Comparison of ENCODE assay signal across 2 cellular contexts in the genomic region with DNA sequence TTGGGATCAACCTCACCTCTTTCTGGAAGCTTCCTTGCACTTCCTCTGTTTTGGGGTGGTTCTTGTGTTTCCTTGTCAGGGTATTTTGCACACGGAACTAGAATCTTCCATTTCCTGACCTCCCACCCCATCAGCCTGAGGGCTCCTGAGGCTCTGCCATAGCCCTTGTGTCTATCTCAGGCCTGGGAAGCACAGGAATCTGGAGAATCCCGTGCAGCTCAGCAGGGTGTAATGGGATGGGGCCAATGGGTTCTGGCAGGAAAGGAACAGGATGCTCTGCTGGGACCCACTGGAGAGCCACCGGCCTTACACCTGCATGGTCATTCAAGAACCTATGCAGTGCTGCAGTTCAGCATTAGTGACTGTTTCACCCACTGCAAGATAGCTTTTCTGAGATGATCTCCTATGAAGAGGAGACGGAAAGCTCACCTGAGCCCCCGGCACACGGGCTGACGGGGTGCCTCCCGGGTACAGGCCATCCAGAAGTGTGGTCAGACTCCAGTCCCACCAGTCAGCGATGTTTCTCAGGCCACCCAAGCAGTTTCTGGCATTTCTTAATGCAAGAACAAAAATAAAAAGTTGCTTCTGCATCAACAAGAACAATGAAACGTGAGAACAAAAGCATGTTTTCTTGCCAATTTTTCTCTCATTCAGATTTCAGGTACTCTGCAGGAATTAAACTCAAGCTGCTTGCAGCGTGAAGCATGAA.
TF ChIP-seq lines count a peak whose summit lies in the region.

No MANE protein-coding gene starts in this region.

TF ChIP-seq in A549, 52 proteins besides CTCF, POLR2A, EP300 and RAD21:
- TF ChIP-seq FOSB (CRISPR knock-in tag; IDR thresholded peaks at IDR 0.05): no peak
- no peak for TF ChIP-seq CBX2 (IDR thresholded peaks at IDR 0.05; ENCODE audit: borderline replicate concordance, low read depth)
- TF ChIP-seq, protein P1, sequence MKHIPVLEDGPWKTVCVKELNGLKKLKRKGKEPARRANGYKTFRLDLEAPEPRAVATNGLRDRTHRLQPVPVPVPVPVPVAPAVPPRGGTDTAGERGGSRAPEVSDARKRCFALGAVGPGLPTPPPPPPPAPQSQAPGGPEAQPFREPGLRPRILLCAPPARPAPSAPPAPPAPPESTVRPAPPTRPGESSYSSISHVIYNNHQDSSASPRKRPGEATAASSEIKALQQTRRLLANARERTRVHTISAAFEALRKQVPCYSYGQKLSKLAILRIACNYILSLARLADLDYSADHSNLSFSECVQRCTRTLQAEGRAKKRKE (CRISPR knock-in tag; IDR thresholded peaks at IDR 0.05; ENCODE audit: low read depth): no peak
- TF ChIP-seq, protein P2, sequence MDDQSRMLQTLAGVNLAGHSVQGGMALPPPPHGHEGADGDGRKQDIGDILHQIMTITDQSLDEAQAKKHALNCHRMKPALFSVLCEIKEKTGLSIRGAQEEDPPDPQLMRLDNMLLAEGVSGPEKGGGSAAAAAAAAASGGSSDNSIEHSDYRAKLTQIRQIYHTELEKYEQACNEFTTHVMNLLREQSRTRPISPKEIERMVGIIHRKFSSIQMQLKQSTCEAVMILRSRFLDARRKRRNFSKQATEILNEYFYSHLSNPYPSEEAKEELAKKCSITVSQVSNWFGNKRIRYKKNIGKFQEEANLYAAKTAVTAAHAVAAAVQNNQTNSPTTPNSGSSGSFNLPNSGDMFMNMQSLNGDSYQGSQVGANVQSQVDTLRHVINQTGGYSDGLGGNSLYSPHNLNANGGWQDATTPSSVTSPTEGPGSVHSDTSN (IDR thresholded peaks at IDR 0.05): no peak
- no peak for TF ChIP-seq ZFP36 (IDR thresholded peaks at IDR 0.05; ENCODE audit: borderline replicate concordance, partially characterized antibody)
- TF ChIP-seq, protein P3, sequence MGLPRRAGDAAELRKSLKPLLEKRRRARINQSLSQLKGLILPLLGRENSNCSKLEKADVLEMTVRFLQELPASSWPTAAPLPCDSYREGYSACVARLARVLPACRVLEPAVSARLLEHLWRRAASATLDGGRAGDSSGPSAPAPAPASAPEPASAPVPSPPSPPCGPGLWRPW (IDR thresholded peaks at IDR 0.05): no peak
- TF ChIP-seq CEBPB (IDR thresholded peaks at IDR 0.05): no peak
- no peak for TF ChIP-seq SREBF2 (IDR thresholded peaks at IDR 0.05)
- no peak for TF ChIP-seq RCOR1 (IDR thresholded peaks at IDR 0.05; ENCODE audit: low read depth, low read length)
- TF ChIP-seq ZNF302 (CRISPR knock-in tag; IDR thresholded peaks at IDR 0.05): no peak
- TF ChIP-seq FOSL2 (IDR thresholded peaks at IDR 0.05): no peak
- no peak for TF ChIP-seq FOSL2 (CRISPR knock-in tag; IDR thresholded peaks at IDR 0.05)
- TF ChIP-seq HOXA7 (CRISPR knock-in tag; IDR thresholded peaks at IDR 0.05): no peak
- no peak for TF ChIP-seq RNF2 (IDR thresholded peaks at IDR 0.05; ENCODE audit: borderline replicate concordance, low read depth)
- no peak for TF ChIP-seq POLR2AphosphoS2 (conservative IDR thresholded peaks at IDR 0.05; ENCODE audit: low read length)
- no peak for TF ChIP-seq MAZ (IDR thresholded peaks at IDR 0.05; ENCODE audit: borderline replicate concordance, low read depth, low read length)

TF ChIP-seq in H1, 55 proteins besides CTCF, POLR2A, EP300 and RAD21:
- TF ChIP-seq, protein P4, sequence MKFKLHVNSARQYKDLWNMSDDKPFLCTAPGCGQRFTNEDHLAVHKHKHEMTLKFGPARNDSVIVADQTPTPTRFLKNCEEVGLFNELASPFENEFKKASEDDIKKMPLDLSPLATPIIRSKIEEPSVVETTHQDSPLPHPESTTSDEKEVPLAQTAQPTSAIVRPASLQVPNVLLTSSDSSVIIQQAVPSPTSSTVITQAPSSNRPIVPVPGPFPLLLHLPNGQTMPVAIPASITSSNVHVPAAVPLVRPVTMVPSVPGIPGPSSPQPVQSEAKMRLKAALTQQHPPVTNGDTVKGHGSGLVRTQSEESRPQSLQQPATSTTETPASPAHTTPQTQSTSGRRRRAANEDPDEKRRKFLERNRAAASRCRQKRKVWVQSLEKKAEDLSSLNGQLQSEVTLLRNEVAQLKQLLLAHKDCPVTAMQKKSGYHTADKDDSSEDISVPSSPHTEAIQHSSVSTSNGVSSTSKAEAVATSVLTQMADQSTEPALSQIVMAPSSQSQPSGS (IDR thresholded peaks at IDR 0.05; ENCODE audit: low read length): no peak
- peak; percentile 78 for TF ChIP-seq TEAD4 (IDR thresholded peaks at IDR 0.05; ENCODE audit: low read depth, low read length)
